In the genomic region with DNA sequence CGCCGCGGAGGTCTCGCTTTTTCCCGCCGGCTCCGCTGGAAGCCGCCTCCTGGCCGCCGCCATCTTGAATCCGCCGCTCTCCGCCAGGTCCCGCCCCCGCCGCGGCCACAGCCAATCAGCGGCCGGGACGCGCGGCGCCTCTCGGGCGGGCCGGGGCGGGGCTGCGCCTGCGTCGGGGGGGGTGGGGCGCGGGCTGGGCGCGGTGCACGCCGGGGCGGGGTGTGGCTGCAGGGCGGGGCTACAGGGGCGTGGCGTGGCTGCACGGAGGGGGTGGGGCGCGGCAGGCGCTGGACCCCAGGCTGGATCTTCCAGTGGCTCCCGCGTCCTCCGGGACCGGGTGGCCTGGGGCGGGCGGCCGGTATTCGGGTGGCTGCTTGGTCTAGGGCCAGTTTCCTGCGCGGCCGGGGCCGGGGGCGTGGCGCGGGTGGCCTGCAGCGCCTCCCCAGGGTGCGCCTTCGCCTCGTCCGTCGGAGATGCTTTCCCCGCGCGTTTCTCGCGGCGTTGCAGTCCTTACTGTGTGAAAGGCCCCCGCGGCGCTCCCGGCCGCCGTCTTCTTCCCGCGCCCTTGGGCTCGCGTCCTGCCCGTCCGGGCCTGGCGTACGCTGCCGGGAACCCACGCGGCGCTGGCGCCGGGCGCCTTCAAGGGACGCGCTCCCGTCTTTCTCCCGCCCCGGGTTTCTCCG, we compare ENCODE assay signal across 8 cellular contexts. TPM values are rescaled to one million over a fixed set of nuclear protein-coding genes. Genes with fewer than 3 reads are reported as not detected.
A peak's percentile ranks its signal among the peaks of the same experiment; 100 is the strongest.
DNase-seq lines count a peak whose midpoint lies in the region; ATAC-seq and TF ChIP-seq lines count a peak whose summit lies in the region.

No MANE protein-coding gene starts in this region.

- TF ChIP-seq CTCF in GM12865 (IDR thresholded peaks at IDR 0.05; ENCODE audit: insufficient read depth, low read depth, low read length, missing control alignments): peak; percentile 29
- TF ChIP-seq CTCF in SU-DHL-6 (IDR thresholded peaks at IDR 0.05; ENCODE audit: insufficient read depth, low read length, poor library complexity, severe bottlenecking): no peak
- TF ChIP-seq CTCF in heart right ventricle (IDR thresholded peaks at IDR 0.05): peak in 4 of 9 donors; percentile 25 to 49 (median 40)
- TF ChIP-seq CTCF in type B pancreatic cell (conservative IDR thresholded peaks at IDR 0.05): no peak

- peaks cover 10% of the 10 kb centered on the region for H3K36me3 ChIP-seq in SU-DHL-6 (ENCODE audit: low read length)
- H3K36me3 ChIP-seq in heart right ventricle: peaks cover 0 to 30% (median 7%) of the 10 kb centered on the region in 9 donors

- H3K4me3 Mint-ChIP-seq in activated naive CD8-positive, alpha-beta T cell treated with anti-CD3 and anti-CD28 coated beads, Interleukin-2, amount 50 U/mL, for 24 hours: peak overlapping the region; percentile 93
- peak overlapping the region; percentile 95 for H3K4me3 Mint-ChIP-seq in type B pancreatic cell

- H3K27ac ChIP-seq in SU-DHL-6 (ENCODE audit: low read depth, low read length) (peak overlapping the region; percentile 96), heart right ventricle (peak overlapping the region; percentile 92 to 99 (median 97))

- H2AFZ ChIP-seq in SU-DHL-6 (ENCODE audit: low read depth, low read length, severe bottlenecking): peak overlapping the region; percentile 72

- DNase-seq in GM12865 (ENCODE audit: low read depth): peak; percentile 93
- peak; percentile 61 for DNase-seq in NCI-H1048 (lab: John Stamatoyannopoulos, UW)
- DNase-seq in activated naive CD8-positive, alpha-beta T cell treated with anti-CD3 and anti-CD28 coated beads, Interleukin-2, amount 50 U/mL, for 24 hours: peak; percentile 91
- peak; percentile 84 to 91 for DNase-seq in heart right ventricle
- DNase-seq in posterior vena cava (ENCODE audit: low spot score): peak; percentile 96
- peak; percentile 91 for DNase-seq in type B pancreatic cell (ENCODE audit: extremely low spot score, unreplicated experiment)

- intact Hi-C loops in heart right ventricle (cut with DNase I): loop anchor here in 5 of 10 donors (1.0 to 10.0 kb wide), 5 partner anchors 37 to 140 kb away; partner anchors contain the start of genes YBEY (in 3 of the 5), MCM3AP (in 1 of the 5) and SPATC1L (in 1 of the 5)
- intact Hi-C loops in posterior vena cava (cut with DNase I): no loop called here

- H3K9me2 ChIP-seq in SU-DHL-6 (replicated peaks; ENCODE audit: insufficient read depth, low read length): no peaks in the 10 kb centered on the region

- no peaks in the 10 kb centered on the region for H3K9me3 Mint-ChIP-seq in activated naive CD8-positive, alpha-beta T cell treated with anti-CD3 and anti-CD28 coated beads, Interleukin-2, amount 50 U/mL, for 24 hours
- no peaks in the 10 kb centered on the region for H3K9me3 Mint-ChIP-seq in type B pancreatic cell

- H3K79me2 ChIP-seq in SU-DHL-6 (ENCODE audit: insufficient read depth, low read length): peaks cover 86% of the 10 kb centered on the region

- H3K4me1 ChIP-seq in heart right ventricle: peaks cover 6 to 45% (median 28%) of the 10 kb centered on the region in 9 donors

- H3K9ac ChIP-seq in SU-DHL-6 (ENCODE audit: low read length): peak overlapping the region; percentile 96

- H3K27me3 ChIP-seq in SU-DHL-6 (ENCODE audit: low read length) (no peaks in the 10 kb centered on the region), heart right ventricle (no peaks in the 10 kb centered on the region)

- H3K27ac Mint-ChIP-seq in activated naive CD8-positive, alpha-beta T cell treated with anti-CD3 and anti-CD28 coated beads, Interleukin-2, amount 50 U/mL, for 24 hours: peak overlapping the region; percentile 96
- H3K27ac Mint-ChIP-seq in type B pancreatic cell: peak overlapping the region; percentile 98

- H3K4me1 Mint-ChIP-seq in activated naive CD8-positive, alpha-beta T cell treated with anti-CD3 and anti-CD28 coated beads, Interleukin-2, amount 50 U/mL, for 24 hours: peaks cover 39% of the 10 kb centered on the region
- H3K4me1 Mint-ChIP-seq in type B pancreatic cell (ENCODE audit: unreplicated experiment): peaks cover 25% of the 10 kb centered on the region

- H3K4me3 ChIP-seq in GM12865 (ENCODE audit: low read depth, low read length): peak overlapping the region; percentile 96
- H3K4me3 ChIP-seq in SU-DHL-6 (ENCODE audit: insufficient read depth, low read length, poor library complexity, severe bottlenecking): peak overlapping the region; percentile 95
- H3K4me3 ChIP-seq in heart right ventricle: peak overlapping the region; percentile 81 to 100 (median 92)

- 0 to 1% methylated on average over 90 to 98 of the region's 98 CpGs for WGBS in heart right ventricle, 2 donors

- H3F3A ChIP-seq in SU-DHL-6 (ENCODE audit: insufficient read depth): peaks cover 25% of the 10 kb centered on the region

- no peaks in the 10 kb centered on the region for H3K27me3 Mint-ChIP-seq in activated naive CD8-positive, alpha-beta T cell treated with anti-CD3 and anti-CD28 coated beads, Interleukin-2, amount 50 U/mL, for 24 hours
- H3K27me3 Mint-ChIP-seq in type B pancreatic cell: no peaks in the 10 kb centered on the region

- peaks cover 12% of the 10 kb centered on the region; the same call in 1 of the 2 replicates for H4K20me1 ChIP-seq in SU-DHL-6 (ENCODE audit: low read depth, low read length)

- peak overlapping the region; percentile 77 for H3K4me2 ChIP-seq in SU-DHL-6 (ENCODE audit: low read depth, low read length, poor library complexity, severe bottlenecking)

- ATAC-seq in HG02588 (IDR thresholded peaks at IDR 0.05; ENCODE audit: unreplicated experiment) (peak; percentile 60), heart right ventricle (peak; percentile 80 to 94 (median 91))
- peak; percentile 73 for ATAC-seq in activated naive CD8-positive, alpha-beta T cell treated with anti-CD3 and anti-CD28 coated beads, Interleukin-2, amount 50 U/mL, for 24 hours

- peaks cover 40% of the 10 kb centered on the region for H3K36me3 Mint-ChIP-seq in activated naive CD8-positive, alpha-beta T cell treated with anti-CD3 and anti-CD28 coated beads, Interleukin-2, amount 50 U/mL, for 24 hours (ENCODE audit: low read depth)
- H3K36me3 Mint-ChIP-seq in type B pancreatic cell: peaks cover 23% of the 10 kb centered on the region

- H3K9me3 ChIP-seq in SU-DHL-6 (ENCODE audit: insufficient read depth, low read length) (no peaks in the 10 kb centered on the region), heart right ventricle (no peaks in the 10 kb centered on the region)

RNA-seq across cellular contexts. Expression of gene PCNT, which starts 0.6 kb away (rescaled TPM):
- 10 to 100 TPM; 17.5 to 58.6 (median 29.7) TPM for total RNA-seq in heart right ventricle
- polyA plus RNA-seq in heart right ventricle: 10 to 100 TPM; 23.0 to 25.4 TPM
- total RNA-seq in posterior vena cava: 10 to 100 TPM; 24.0 to 30.5 TPM
- total RNA-seq in type B pancreatic cell (ENCODE audit: low replicate concordance): 30.8 and 50.3 TPM in 2 replicates

RNA-seq across cellular contexts. Expression of gene C21orf58, which starts 0.9 kb away (rescaled TPM):
- total RNA-seq in heart right ventricle: 1 to 10 TPM in 8 of 10 donors, under 1 TPM in 2; 0.98 to 2.0 (median 1.3) TPM
- polyA plus RNA-seq in heart right ventricle: 1 to 10 TPM in 1 of 2 donors, under 1 TPM in 1; 0.51 to 2.9 TPM
- total RNA-seq in posterior vena cava: 1 to 10 TPM in 1 of 2 donors, under 1 TPM in 1; 0.57 to 1.3 TPM
- total RNA-seq in type B pancreatic cell (ENCODE audit: low replicate concordance): 14.0 and 36.6 TPM in 2 replicates

RNA-seq across cellular contexts. Expression of gene YBEY, which starts 38.4 kb away (rescaled TPM):
- total RNA-seq in heart right ventricle (10 to 100 TPM; 11.9 to 25.7 (median 16.7) TPM), posterior vena cava (1 to 10 TPM; 8.4 to 9.3 TPM), type B pancreatic cell (ENCODE audit: low replicate concordance) (17.9 and 20.0 TPM in 2 replicates)
- 10 to 100 TPM; 15.8 to 18.1 TPM for polyA plus RNA-seq in heart right ventricle

RNA-seq across cellular contexts. Expression of gene MCM3AP, which starts 39.1 kb away (rescaled TPM):
- total RNA-seq in heart right ventricle: 10 to 100 TPM; 45.6 to 68.4 (median 53.9) TPM
- polyA plus RNA-seq in heart right ventricle: 10 to 100 TPM; 31.0 to 37.1 TPM
- total RNA-seq in posterior vena cava: 10 to 100 TPM; 60.2 to 62.4 TPM
- 89.9 and 120 TPM in 2 replicates for total RNA-seq in type B pancreatic cell (ENCODE audit: low replicate concordance)

Comparison
In these comparisons a context has a peak if more than half of its experiments do, and no peak if none do; other contexts are left out.
1. Peak in every context shown above with its lines: DNase-seq, ATAC-seq, H3K4me3 ChIP-seq and H3K27ac ChIP-seq.